21 cellular contexts compared by ENCODE assay signal in the genomic region with DNA sequence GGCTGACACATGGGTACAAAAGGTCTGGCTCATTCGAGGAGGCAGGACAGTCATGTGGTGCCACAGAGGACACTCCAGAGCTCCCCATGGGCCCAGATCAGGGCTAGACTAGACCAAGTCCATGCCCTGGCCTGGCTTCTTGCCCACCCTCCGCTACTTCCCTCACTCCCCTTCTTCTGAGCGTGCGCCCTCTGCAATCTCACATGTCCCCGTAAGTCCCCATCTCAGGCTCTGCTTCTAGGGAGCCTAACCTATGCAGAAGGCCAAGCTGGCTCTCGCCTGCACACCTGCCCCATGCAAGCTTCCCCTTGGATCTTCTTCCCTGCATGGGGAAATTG.
"Had no signal": no experiment of that assay in that cellular context is flagged by ENCODE, and none has a peak within 500 bp of the region (broad histone marks: within the 10 kb centered on the region; RNA-seq: fewer than 3 reads in every experiment).

No MANE protein-coding gene starts in this region.

- H3K27ac ChIP-seq: gastroesophageal sphincter, heart left ventricle, pancreas, stomach had no signal

- DNase-seq: activated CD4-positive, alpha-beta T cell treated with anti-CD3 and anti-CD28 coated beads, Interleukin-2, amount 50 U/mL, for 4 hours; activated naive CD4-positive, alpha-beta T cell treated with Interleukin-2 at 50 U/mL for 16 hours; activated naive CD8-positive, alpha-beta T cell treated with anti-CD3 and anti-CD28 coated beads, Interleukin-2, amount 10 ng/mL, durations not matched to agents 7 days and 5 days; activated T-cell treated with anti-CD3 and anti-CD28 coated beads, Interleukin-2, amount 50 U/mL, for 1 hour; amygdala; caudate nucleus; heart left ventricle; left ventricle myocardium superior; naive thymus-derived CD8-positive, alpha-beta T cell; pancreas; stimulated activated CD4-positive, alpha-beta T cell treated with anti-CD3 and anti-CD28 coated beads, Interleukin-4, amount 100 ng/mL, for 24 hours; stomach had no signal

- H3K27me3 Mint-ChIP-seq: activated CD8-positive, alpha-beta memory T cell treated with anti-CD3 and anti-CD28 coated beads, Interleukin-2, amount 10 ng/mL, durations not matched to agents 7 days and 5 days had no signal

- H3K4me3 ChIP-seq: gastroesophageal sphincter, heart left ventricle, pancreas, smooth muscle cell, stomach had no signal

- H3K36me3 ChIP-seq: gastroesophageal sphincter, heart left ventricle, pancreas, stomach had no signal

- H3K9me3 ChIP-seq: pancreas had no signal

- H3K9me3 Mint-ChIP-seq: activated T-helper 2 cell treated with anti-CD3 and anti-CD28 coated beads, Interferon-gamma antibody, Interleukin-2, Interleukin-4, amounts not matched to agents 10 μg/mL and 5 μg/mL and 100 μg/mL, durations not matched to agents 14 hours and 24 hours and 36 hours; stimulated activated effector memory CD8-positive, alpha-beta T cell treated with anti-CD3 and anti-CD28 coated beads, Interleukin-12 subunit alpha, Interleukin-12 subunit beta, amount 100 ng/mL, for 72 hours had no signal

- H3K36me3 Mint-ChIP-seq: activated CD8-positive, alpha-beta memory T cell treated with anti-CD3 and anti-CD28 coated beads, Interleukin-2, amount 10 ng/mL, durations not matched to agents 7 days and 5 days; activated naive CD8-positive, alpha-beta T cell treated with anti-CD3 and anti-CD28 coated beads, Interleukin-2, amount 10 ng/mL, durations not matched to agents 7 days and 5 days; memory B cell; stimulated activated effector memory CD8-positive, alpha-beta T cell treated with anti-CD3 and anti-CD28 coated beads, Interleukin-12 subunit alpha, Interleukin-12 subunit beta, amount 100 ng/mL, for 72 hours; type B pancreatic cell had no signal

- H3K4me1 ChIP-seq: gastroesophageal sphincter, heart left ventricle, pancreas, stomach had no signal

- H3K4me2 ChIP-seq: smooth muscle cell had no signal

- H3K4me1 Mint-ChIP-seq: activated CD8-positive, alpha-beta memory T cell treated with anti-CD3 and anti-CD28 coated beads, Interleukin-2, amount 10 ng/mL, durations not matched to agents 7 days and 5 days; memory B cell; stimulated activated effector memory CD8-positive, alpha-beta T cell treated with anti-CD3 and anti-CD28 coated beads, Interleukin-12 subunit alpha, Interleukin-12 subunit beta, amount 100 ng/mL, for 72 hours had no signal

- ATAC-seq: activated CD8-positive, alpha-beta memory T cell treated with anti-CD3 and anti-CD28 coated beads, Interleukin-2, amount 10 ng/mL, durations not matched to agents 7 days and 5 days; esophagus mucosa; gastroesophageal sphincter; left ventricle myocardium superior; naive thymus-derived CD8-positive, alpha-beta T cell; pancreas; sciatic nerve; stimulated activated effector memory CD8-positive, alpha-beta T cell treated with anti-CD3 and anti-CD28 coated beads, Interleukin-12 subunit alpha, Interleukin-12 subunit beta, amount 100 ng/mL, for 72 hours had no signal

- FAIRE-seq: pancreas had no signal

- H3K27ac Mint-ChIP-seq: activated CD8-positive, alpha-beta memory T cell treated with anti-CD3 and anti-CD28 coated beads, Interleukin-2, amount 10 ng/mL, durations not matched to agents 7 days and 5 days; activated naive CD8-positive, alpha-beta T cell treated with anti-CD3 and anti-CD28 coated beads, Interleukin-2, amount 10 ng/mL, durations not matched to agents 7 days and 5 days; activated T-helper 2 cell treated with anti-CD3 and anti-CD28 coated beads, Interferon-gamma antibody, Interleukin-2, Interleukin-4, amounts not matched to agents 10 μg/mL and 5 μg/mL and 100 μg/mL, durations not matched to agents 14 hours and 24 hours and 36 hours; memory B cell; naive thymus-derived CD8-positive, alpha-beta T cell; stimulated activated effector memory CD8-positive, alpha-beta T cell treated with anti-CD3 and anti-CD28 coated beads, Interleukin-12 subunit alpha, Interleukin-12 subunit beta, amount 100 ng/mL, for 72 hours; type B pancreatic cell had no signal

- H3K4me3 Mint-ChIP-seq: activated CD8-positive, alpha-beta memory T cell treated with anti-CD3 and anti-CD28 coated beads, Interleukin-2, amount 10 ng/mL, durations not matched to agents 7 days and 5 days; activated naive CD8-positive, alpha-beta T cell treated with anti-CD3 and anti-CD28 coated beads, Interleukin-2, amount 10 ng/mL, durations not matched to agents 7 days and 5 days; memory B cell; naive thymus-derived CD8-positive, alpha-beta T cell; stimulated activated effector memory CD8-positive, alpha-beta T cell treated with anti-CD3 and anti-CD28 coated beads, Interleukin-12 subunit alpha, Interleukin-12 subunit beta, amount 100 ng/mL, for 72 hours; type B pancreatic cell had no signal
